Comparison of ENCODE assay signal across 1 cellular context in the genomic region with DNA sequence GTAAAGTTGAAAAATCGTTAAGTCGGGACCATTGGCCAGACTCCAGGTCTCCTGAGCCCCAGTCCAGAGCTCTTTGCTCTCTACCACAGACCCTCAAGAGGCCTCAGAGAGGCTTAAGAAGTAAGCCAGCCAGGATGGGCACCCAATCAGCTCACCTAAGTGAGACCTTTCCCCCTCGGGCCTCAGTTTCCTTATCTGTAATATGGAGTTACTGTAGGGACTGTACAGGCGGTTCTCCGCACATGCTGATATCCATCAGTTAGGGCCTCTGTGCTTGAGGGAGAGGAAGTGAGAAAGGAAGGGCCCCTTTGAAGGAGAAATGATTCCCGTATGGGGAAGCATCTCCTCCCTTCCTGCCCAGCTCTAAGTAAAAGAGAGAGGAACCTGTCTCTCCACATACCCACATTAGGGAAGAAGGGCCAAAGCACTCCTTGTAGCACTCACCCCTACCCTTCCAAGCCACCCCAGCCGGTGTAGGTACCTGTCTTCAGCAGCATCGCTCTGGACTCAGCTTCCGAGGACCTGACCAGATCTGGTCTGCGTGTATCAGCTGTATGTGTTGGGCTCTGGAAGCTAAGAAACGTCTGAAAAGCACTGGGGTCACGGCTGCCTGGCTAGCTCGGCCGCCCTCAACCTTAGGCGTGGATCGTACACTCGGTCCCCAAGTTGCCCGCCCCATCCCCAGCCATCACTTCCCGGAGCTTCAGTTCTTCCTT.
TF ChIP-seq lines count a peak whose summit lies in the region.

No MANE protein-coding gene starts in this region.

TF ChIP-seq in IMR-90, 13 proteins besides CTCF, POLR2A, EP300 and RAD21:
- no peak for TF ChIP-seq USF2 (IDR thresholded peaks at IDR 0.05; ENCODE audit: low read depth, low read length)
- TF ChIP-seq NFE2L2 (IDR thresholded peaks at IDR 0.05; ENCODE audit: low read depth, low read length), result no peak
- TF ChIP-seq MAFK (IDR thresholded peaks at IDR 0.05; ENCODE audit: low read depth, low read length), result no peak
